In genomic region chr21:15483138-15483780, GRCh38 we compare ENCODE assay signal across 8 cellular contexts.
DNase-seq lines count a peak whose midpoint lies in the region; ATAC-seq and TF ChIP-seq lines count a peak whose summit lies in the region.

No MANE protein-coding gene starts in this region.

- H3K9ac ChIP-seq in OCI-LY1 (ENCODE audit: low read length) = no peak overlapping the region

- H3K9me3 Mint-ChIP-seq in natural killer cell = no peaks in the 10 kb centered on the region
- H3K9me3 Mint-ChIP-seq in stimulated activated naive B cell treated with anti-CD40 and anti-IgM and Interleukin-4, amounts not matched to agents 10 μg/mL and 1 μg/mL and 100 μg/mL, for 72 hours = peaks cover 0 to 5% of the 10 kb centered on the region in 2 donors

- TF ChIP-seq POLR2A in esophagus squamous epithelium (IDR thresholded peaks at IDR 0.05) = no peak

- H4K20me1 ChIP-seq in OCI-LY1 (ENCODE audit: insufficient read depth, low read length) = no peaks in the 10 kb centered on the region

- 7 to 8% methylated on average over 8 of the region's 8 CpGs for WGBS in esophagus squamous epithelium, 2 donors

- no peak overlapping the region for H3K4me3 Mint-ChIP-seq in natural killer cell
- H3K4me3 Mint-ChIP-seq in stimulated activated naive B cell treated with anti-CD40 and anti-IgM and Interleukin-4, amounts not matched to agents 10 μg/mL and 1 μg/mL and 100 μg/mL, for 72 hours = no peak overlapping the region

- no peaks in the 10 kb centered on the region for H3F3A ChIP-seq in OCI-LY1 (ENCODE audit: insufficient read depth, low read length)

- H3K36me3 ChIP-seq in OCI-LY1 (ENCODE audit: insufficient read depth, low read length) (no peaks in the 10 kb centered on the region), esophagus squamous epithelium (no peaks in the 10 kb centered on the region)

- H2AFZ ChIP-seq in OCI-LY1 (ENCODE audit: low read length) = no peak overlapping the region

- H3K4me2 ChIP-seq in OCI-LY1 (ENCODE audit: low read length) = no peak overlapping the region

- H3K4me1 ChIP-seq in OCI-LY1 (ENCODE audit: insufficient read depth, low read length, severe bottlenecking) (no peaks in the 10 kb centered on the region), esophagus squamous epithelium (peaks cover 0 to 3% (median 0%) of the 10 kb centered on the region in 3 donors)

- peak; percentile 95 for ATAC-seq in GM21526 (IDR thresholded peaks at IDR 0.05; ENCODE audit: low FRiP score, unreplicated experiment)
- ATAC-seq in natural killer cell = peak; percentile 95 to 100 (median 100)
- ATAC-seq in stimulated activated naive B cell treated with anti-CD40 and anti-IgM and Interleukin-4, amounts not matched to agents 10 μg/mL and 1 μg/mL and 100 μg/mL, for 72 hours (replicated peaks) = peak; percentile 100

- peak; percentile 86 for TF ChIP-seq CTCF in OCI-LY1 (IDR thresholded peaks at IDR 0.05; ENCODE audit: low read length)
- peak; percentile 67 to 93 (median 90) for TF ChIP-seq CTCF in esophagus squamous epithelium (IDR thresholded peaks at IDR 0.05)
- TF ChIP-seq CTCF in natural killer cell (IDR thresholded peaks at IDR 0.05) = peak; percentile 84

- peak; percentile 89 for DNase-seq in DMS53 (lab: John Stamatoyannopoulos, UW)
- peak; percentile 68 for DNase-seq in HT1080 (ENCODE audit: low read depth)
- peak; percentile 68 for DNase-seq in activated T-cell treated with anti-CD3 and anti-CD28 coated beads for 4 hours
- peak; percentile 11 for DNase-seq in esophagus squamous epithelium (lab: John Stamatoyannopoulos, UW)
- DNase-seq in natural killer cell = peak; percentile 68
- DNase-seq in stimulated activated naive B cell treated with anti-CD40 and anti-IgM and Interleukin-4, amounts not matched to agents 10 μg/mL and 1 μg/mL and 100 μg/mL, for 72 hours = peak; percentile 74

- H3K27me3 Mint-ChIP-seq in natural killer cell (ENCODE audit: low read depth in 2 of 2) = no peaks in the 10 kb centered on the region
- no peaks in the 10 kb centered on the region for H3K27me3 Mint-ChIP-seq in stimulated activated naive B cell treated with anti-CD40 and anti-IgM and Interleukin-4, amounts not matched to agents 10 μg/mL and 1 μg/mL and 100 μg/mL, for 72 hours

- peaks cover 5 to 6% of the 10 kb centered on the region in 2 donors for H3K4me1 Mint-ChIP-seq in natural killer cell
- peaks cover 8 to 11% of the 10 kb centered on the region in 2 donors for H3K4me1 Mint-ChIP-seq in stimulated activated naive B cell treated with anti-CD40 and anti-IgM and Interleukin-4, amounts not matched to agents 10 μg/mL and 1 μg/mL and 100 μg/mL, for 72 hours

- H3K27me3 ChIP-seq in OCI-LY1 (ENCODE audit: insufficient read depth, low read length) (no peaks in the 10 kb centered on the region), esophagus squamous epithelium (no peaks in the 10 kb centered on the region)

- H3K27ac ChIP-seq in OCI-LY1 (ENCODE audit: low read depth, low read length, poor library complexity, severe bottlenecking) = no peak overlapping the region
- H3K27ac ChIP-seq in esophagus squamous epithelium = no peak overlapping the region

- no peaks in the 10 kb centered on the region for H3K79me2 ChIP-seq in OCI-LY1 (ENCODE audit: insufficient read depth, low read length)

- H3K36me3 Mint-ChIP-seq in natural killer cell = no peaks in the 10 kb centered on the region
- H3K36me3 Mint-ChIP-seq in stimulated activated naive B cell treated with anti-CD40 and anti-IgM and Interleukin-4, amounts not matched to agents 10 μg/mL and 1 μg/mL and 100 μg/mL, for 72 hours = peaks cover 0 to 3% of the 10 kb centered on the region in 2 donors

- no peaks in the 10 kb centered on the region for H3K9me2 ChIP-seq in OCI-LY1 (ENCODE audit: low read depth, low read length)

- intact Hi-C loops in esophagus squamous epithelium (cut with DNase I) = loop anchor here (10.0 kb wide), 1 partner anchor 618 kb away; no protein-coding TSS in a partner anchor
- intact Hi-C loops in natural killer cell (cut with micrococcal nuclease) = loop anchor here (1.0 to 10.0 kb wide), 4 partner anchors 422 to 1228 kb away; no protein-coding TSS in a partner anchor

- H3K4me3 ChIP-seq in OCI-LY1 (ENCODE audit: low read depth, low read length, poor library complexity, severe bottlenecking) = no peak overlapping the region
- H3K4me3 ChIP-seq in esophagus squamous epithelium = no peak overlapping the region

- H3K9me3 ChIP-seq in OCI-LY1 (ENCODE audit: low read length) (no peaks in the 10 kb centered on the region), esophagus squamous epithelium (no peaks in the 10 kb centered on the region)

- no peak overlapping the region for H3K27ac Mint-ChIP-seq in natural killer cell
- no peak overlapping the region for H3K27ac Mint-ChIP-seq in stimulated activated naive B cell treated with anti-CD40 and anti-IgM and Interleukin-4, amounts not matched to agents 10 μg/mL and 1 μg/mL and 100 μg/mL, for 72 hours

Comparison
In these comparisons a context has a peak if more than half of its experiments do, and no peak if none do; other contexts are left out.
1. DNase-seq: peak in every context shown above with its lines; median percentile 89 in DMS53; 74 in stimulated activated naive B cell treated with anti-CD40 and anti-IgM and Interleukin-4, amounts not matched to agents 10 μg/mL and 1 μg/mL and 100 μg/mL, for 72 hours; 68 in HT1080; 68 in activated T-cell treated with anti-CD3 and anti-CD28 coated beads for 4 hours; 68 in natural killer cell; 11 in esophagus squamous epithelium.